Comparison of ENCODE assay signal across 9 cellular contexts in genomic region chr1:85313888-85314696, GRCh38. TPM values are rescaled to one million over a fixed set of nuclear protein-coding genes. Genes with fewer than 3 reads are reported as not detected.
DNase-seq lines count a peak whose midpoint lies in the region; ATAC-seq, FAIRE-seq and TF ChIP-seq lines count a peak whose summit lies in the region.
"Had no signal": no experiment of that assay in that cellular context is flagged by ENCODE, and none has a peak within 500 bp of the region (broad histone marks: within the 10 kb centered on the region; RNA-seq: fewer than 3 reads in every experiment).

No MANE protein-coding gene starts in this region.

- in situ Hi-C loops in HepG2 (cut with HindIII; ENCODE audit: extremely low pct_ligation_motif_present, low pct_unique_long_range_greater_than_20kb) = loop anchor here (10.0 kb wide), 1 partner anchor 381 kb away; no protein-coding TSS in a partner anchor

- FAIRE-seq in HepG2 (lab: Jason Lieb, UNC) = no peak

- H3K4me2 ChIP-seq in HepG2 (ENCODE audit: low read depth, low read length) = no peak overlapping the region

- H3K27ac ChIP-seq in breast epithelium (peak overlapping the region; percentile 69 to 85), HepG2 (ENCODE audit: extremely low read length, insufficient read depth, low read length) (no peak overlapping the region), uterus (peak overlapping the region; percentile 42 to 68)

- DNase-seq in NCI-H1092 treated with DMSO at 0.1 percent for 48 hours (lab: John Stamatoyannopoulos, UW) = peak; percentile 13
- DNase-seq in NCI-H1092 (lab: John Stamatoyannopoulos, UW) = no peak
- DNase-seq in breast epithelium (ENCODE audit: low spot score in 2 of 2) = peak in 1 of 2 donors; percentile 59
- no peak for DNase-seq in HepG2 (ENCODE audit: low spot score)
- DNase-seq in uterus = no peak
- DNase-seq in D341Med (ENCODE audit: low spot score) = no peak
- DNase-seq in SIG-M5 treated with dmso at 0.1 percent for 504 hours (lab: John Stamatoyannopoulos, UW; ENCODE audit: unreplicated experiment) = no peak
- no peak for DNase-seq in stimulated activated CD4-positive, alpha-beta T cell treated with anti-CD3 and anti-CD28 coated beads, Interleukin-2, amount 100 ng/mL, for 24 hours
- DNase-seq: NCI-H69 had no signal

- BruUV-seq in HepG2 (replicated peaks; lab: Mats Ljungman, UMichigan) = no TSS peak

- CTCF ChIA-PET in HepG2 (lab: Yijun Ruan, JAX; ENCODE audit: low intra/inter-chr PET ratio, low total read pairs) = no interaction called here

- H3K27me3 ChIP-seq in breast epithelium = no peaks in the 10 kb centered on the region
- no peaks in the 10 kb centered on the region for H3K27me3 ChIP-seq in HepG2 (ENCODE audit: control insufficient read depth in 1 of 2, insufficient read depth in 2 of 2, low read length in 2 of 2)
- no peaks in the 10 kb centered on the region for H3K27me3 ChIP-seq in uterus

- H4K20me1 ChIP-seq in HepG2 (ENCODE audit: insufficient read depth, low read length) = no peaks in the 10 kb centered on the region

- TF ChIP-seq POLR2A in breast epithelium (IDR thresholded peaks at IDR 0.05) (no peak), HepG2 (IDR thresholded peaks at IDR 0.05; ENCODE audit: insufficient read depth in 1 of 2, low read depth in 2 of 2, low read length in 2 of 2) (no peak), uterus (IDR thresholded peaks at IDR 0.05) (no peak)

- no peak overlapping the region for H3K4me3 ChIP-seq in breast epithelium
- no peak overlapping the region for H3K4me3 ChIP-seq in HepG2 (replicated peaks in 1 of 3; ENCODE audit: insufficient read depth in 1 of 3, low read depth in 2 of 3, low read length in 3 of 3)
- H3K4me3 ChIP-seq in uterus = no peak overlapping the region

- H3K4me1 ChIP-seq in breast epithelium = no peaks in the 10 kb centered on the region
- H3K4me1 ChIP-seq in HepG2 (ENCODE audit: insufficient read depth, low read length) = no peaks in the 10 kb centered on the region
- H3K4me1 ChIP-seq in uterus = no peaks in the 10 kb centered on the region

- H2AFZ ChIP-seq in HepG2 (ENCODE audit: low read length) = no peak overlapping the region

- no peak overlapping the region for H3K9ac ChIP-seq in HepG2 (ENCODE audit: insufficient read depth, low read depth, low read length)

- TF ChIP-seq RAD21 in HepG2 (CRISPR knock-in tag; IDR thresholded peaks at IDR 0.05) = no peak

- no peak for TF ChIP-seq CTCF in breast epithelium (IDR thresholded peaks at IDR 0.05)
- no peak for TF ChIP-seq CTCF in HepG2 (CRISPR knock-in tag; IDR thresholded peaks at IDR 0.05)
- no peak for TF ChIP-seq CTCF in uterus (IDR thresholded peaks at IDR 0.05)

- TF ChIP-seq EP300 in HepG2 (IDR thresholded peaks at IDR 0.05; ENCODE audit: low read depth in 2 of 2, low read length in 2 of 2) (no peak), HepG2 (CRISPR knock-in tag; IDR thresholded peaks at IDR 0.05; ENCODE audit: borderline replicate concordance) (no peak)

- WGBS in HepG2 (ENCODE audit: low lambda C conversion rate) = 76% methylated on average over 2 of the region's 3 CpGs

- H3K36me3 ChIP-seq in breast epithelium (no peaks in the 10 kb centered on the region), HepG2 (replicated peaks in 1 of 2; ENCODE audit: control insufficient read depth in 1 of 2, insufficient read depth in 2 of 2, low read length in 2 of 2) (peaks cover 0 to 2% of the 10 kb centered on the region in 2 experiments; a peak in 2 of 5 replicates), uterus (no peaks in the 10 kb centered on the region)

- H3K9me3 ChIP-seq in breast epithelium (no peaks in the 10 kb centered on the region), HepG2 (ENCODE audit: low read length) (no peaks in the 10 kb centered on the region), uterus (no peaks in the 10 kb centered on the region)

- peak; percentile 50 for ATAC-seq in HepG2

- no peaks in the 10 kb centered on the region for H3K79me2 ChIP-seq in HepG2 (ENCODE audit: insufficient read depth, low read length)

- POLR2A ChIA-PET in HepG2 (lab: Yijun Ruan, JAX) = no interaction called here

- intact Hi-C loops in breast epithelium (cut with DNase I; ENCODE audit: low total_unique reads) (no loop called here), HepG2 (cut with micrococcal nuclease; ENCODE audit: unreplicated experiment) (no loop called here), uterus (cut with DNase I; ENCODE audit: low total_unique reads) (no loop called here)

TF ChIP-seq in HepG2, 621 proteins besides CTCF, POLR2A, EP300 and RAD21 (continues in another document):
- no peak for TF ChIP-seq CCAR2 (optimal IDR thresholded peaks at IDR 0.05; ENCODE audit: low read depth, low read length)
- TF ChIP-seq ZBTB26 (CRISPR knock-in tag; IDR thresholded peaks at IDR 0.05; ENCODE audit: borderline replicate concordance) = no peak
- no peak for TF ChIP-seq ATF7-NPFF (CRISPR knock-in tag; IDR thresholded peaks at IDR 0.05; ENCODE audit: low read depth)

RNA-seq across cellular contexts. Expression of gene BCL10, which starts 37.7 kb away (rescaled TPM):
- 10 to 100 TPM; 16.5 to 23.6 (median 17.7) TPM for total RNA-seq in breast epithelium
- total RNA-seq in HepG2 (2016; rRNA removed; fragmentation: Illumina TruSeq; extraction: Trizol) = 14.1 and 20.0 TPM in 2 replicates
- 4.5 and 4.9 TPM in 2 replicates for total RNA-seq in HepG2 (2016; cell fraction: cytosol; rRNA removed; fragmentation: Illumina TruSeq; extraction: Trizol; ENCODE audit: low read depth)
- 13.6 and 16.8 TPM in 2 replicates for total RNA-seq in HepG2 (2016; cell fraction: insoluble cytoplasmic fraction; rRNA removed; fragmentation: Illumina TruSeq; extraction: Trizol)
- total RNA-seq in HepG2 (2016; cell fraction: membrane; rRNA removed; fragmentation: Illumina TruSeq; extraction: Trizol) = 11.2 and 12.0 TPM in 2 replicates
- total RNA-seq in HepG2 (2016; cell fraction: nucleus; rRNA removed; fragmentation: Illumina TruSeq; extraction: Trizol) = 10.9 and 11.5 TPM in 2 replicates
- 3.7 and 3.8 TPM in 2 replicates for polyA plus RNA-seq in HepG2 (2011; rRNA removed)
- polyA plus RNA-seq in HepG2 (2011; cell fraction: cytosol; rRNA removed) = 2.7 TPM in 2 replicates
- polyA plus RNA-seq in HepG2 (2011; cell fraction: nucleus; rRNA removed) = 2.7 and 3.0 TPM in 2 replicates
- 5.5 and 6.6 TPM in 2 replicates for polyA plus RNA-seq in HepG2 (2012)
- 0.95 and 1.2 TPM in 2 replicates for polyA plus RNA-seq in HepG2 (2016; cell fraction: cytosol; fragmentation: Illumina TruSeq; extraction: Trizol; ENCODE audit: low read depth)
- 14.1 and 14.9 TPM in 2 replicates for polyA plus RNA-seq in HepG2 (2016; cell fraction: insoluble cytoplasmic fraction; fragmentation: Illumina TruSeq; extraction: Trizol; ENCODE audit: low read depth)
- polyA plus RNA-seq in HepG2 (2016; cell fraction: membrane; fragmentation: Illumina TruSeq; extraction: Trizol; ENCODE audit: low read depth) = 3.2 and 3.8 TPM in 2 replicates
- 9.1 and 9.7 TPM in 2 replicates for polyA plus RNA-seq in HepG2 (2016; cell fraction: nucleus; fragmentation: Illumina TruSeq; extraction: Trizol; ENCODE audit: insufficient read depth, low read depth)
- 6.7 and 7.6 TPM in 2 replicates for polyA minus RNA-seq in HepG2 (2011; rRNA and poly(A)+ RNA removed; ENCODE audit: low replicate concordance)
- polyA minus RNA-seq in HepG2 (2011; cell fraction: cytosol; rRNA and poly(A)+ RNA removed) = 6.9 and 7.7 TPM in 2 replicates
- 18.7 and 23.1 TPM in 2 replicates for polyA minus RNA-seq in HepG2 (2011; cell fraction: nucleus; rRNA and poly(A)+ RNA removed)
- total RNA-seq in uterus = 10 to 100 TPM; 15.3 to 31.9 (median 26.8) TPM

RNA-seq across cellular contexts. Expression of gene C1orf52, which starts 54.6 kb away (rescaled TPM):
- total RNA-seq in breast epithelium = 10 to 100 TPM; 11.6 to 21.6 (median 15.0) TPM
- total RNA-seq in HepG2 (2016; rRNA removed; fragmentation: Illumina TruSeq; extraction: Trizol) = 19.4 and 23.0 TPM in 2 replicates
- 3.1 and 4.1 TPM in 2 replicates for total RNA-seq in HepG2 (2016; cell fraction: cytosol; rRNA removed; fragmentation: Illumina TruSeq; extraction: Trizol; ENCODE audit: low read depth)
- 17.6 and 28.5 TPM in 2 replicates for total RNA-seq in HepG2 (2016; cell fraction: insoluble cytoplasmic fraction; rRNA removed; fragmentation: Illumina TruSeq; extraction: Trizol)
- 12.6 and 13.8 TPM in 2 replicates for total RNA-seq in HepG2 (2016; cell fraction: membrane; rRNA removed; fragmentation: Illumina TruSeq; extraction: Trizol)
- total RNA-seq in HepG2 (2016; cell fraction: nucleus; rRNA removed; fragmentation: Illumina TruSeq; extraction: Trizol) = 11.1 and 11.5 TPM in 2 replicates
- polyA plus RNA-seq in HepG2 (2011; rRNA removed) = 25.8 and 27.4 TPM in 2 replicates
- 13.2 and 20.6 TPM in 2 replicates for polyA plus RNA-seq in HepG2 (2011; cell fraction: cytosol; rRNA removed)
- polyA plus RNA-seq in HepG2 (2011; cell fraction: nucleus; rRNA removed) = 27.9 and 30.9 TPM in 2 replicates
- 19.6 and 23.2 TPM in 2 replicates for polyA plus RNA-seq in HepG2 (2012)
- polyA plus RNA-seq in HepG2 (2016; cell fraction: cytosol; fragmentation: Illumina TruSeq; extraction: Trizol; ENCODE audit: low read depth) = 5.2 and 6.2 TPM in 2 replicates
- polyA plus RNA-seq in HepG2 (2016; cell fraction: insoluble cytoplasmic fraction; fragmentation: Illumina TruSeq; extraction: Trizol; ENCODE audit: low read depth) = 34.5 and 38.9 TPM in 2 replicates
- 11.3 and 11.5 TPM in 2 replicates for polyA plus RNA-seq in HepG2 (2016; cell fraction: membrane; fragmentation: Illumina TruSeq; extraction: Trizol; ENCODE audit: low read depth)
- 23.9 and 25.0 TPM in 2 replicates for polyA plus RNA-seq in HepG2 (2016; cell fraction: nucleus; fragmentation: Illumina TruSeq; extraction: Trizol; ENCODE audit: insufficient read depth, low read depth)
- polyA minus RNA-seq in HepG2 (2011; rRNA and poly(A)+ RNA removed; ENCODE audit: low replicate concordance) = 8.4 and 10.7 TPM in 2 replicates
- 8.9 and 9.1 TPM in 2 replicates for polyA minus RNA-seq in HepG2 (2011; cell fraction: cytosol; rRNA and poly(A)+ RNA removed)
- polyA minus RNA-seq in HepG2 (2011; cell fraction: nucleus; rRNA and poly(A)+ RNA removed) = 16.0 and 16.9 TPM in 2 replicates
- 10 to 100 TPM; 22.3 to 47.6 (median 28.8) TPM for total RNA-seq in uterus
